ENCODE assay signal across 20 cellular contexts in the genomic region with DNA sequence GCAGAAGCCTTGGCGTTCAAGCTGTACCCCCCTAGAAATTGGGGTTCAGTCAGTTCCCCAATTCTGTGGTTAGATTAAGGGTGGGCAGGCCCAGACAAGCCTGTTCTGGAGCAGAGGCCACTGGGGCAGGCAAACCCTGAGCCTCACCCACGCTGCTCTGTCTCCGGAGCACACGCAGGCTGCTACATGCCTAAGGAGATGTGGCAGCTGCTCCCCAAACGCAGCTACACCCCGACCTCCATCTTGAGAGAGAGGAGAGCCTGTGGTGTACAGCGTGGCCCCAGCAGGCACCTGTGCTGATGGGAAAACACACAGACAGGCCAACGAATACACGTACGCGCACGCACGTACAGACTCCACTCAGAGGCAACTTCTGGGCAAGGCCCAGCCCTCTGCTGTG. TPM values are rescaled to one million over a fixed set of nuclear protein-coding genes. Genes with fewer than 3 reads are reported as not detected.
"Had no signal": no experiment of that assay in that cellular context is flagged by ENCODE, and none has a peak within 500 bp of the region (broad histone marks: within the 10 kb centered on the region; RNA-seq: fewer than 3 reads in every experiment).

No MANE protein-coding gene starts in this region.

- H3K27me3 Mint-ChIP-seq: activated CD4-positive, alpha-beta T cell treated with anti-CD3 and anti-CD28 coated beads for 36 hours; activated T-helper 17 cell treated with anti-CD3 and anti-CD28 coated beads, Interleukin-2, amount 50 U/mL, for 72 hours; central memory CD8-positive, alpha-beta T cell; effector memory CD8-positive, alpha-beta T cell had no signal

- H3K36me3 ChIP-seq: esophagus muscularis mucosa, heart left ventricle, left ventricle myocardium inferior, neural progenitor cell, right atrium auricular region, thyroid gland, uterus, WERI-Rb-1 had no signal

- H3K9me3 ChIP-seq: esophagus muscularis mucosa, heart left ventricle, left ventricle myocardium inferior, right atrium auricular region, thyroid gland, uterus had no signal

- ATAC-seq: activated CD4-positive, alpha-beta T cell treated with anti-CD3 and anti-CD28 coated beads for 36 hours; activated T-helper 17 cell treated with anti-CD3 and anti-CD28 coated beads, Interleukin-2, amount 50 U/mL, for 72 hours; effector memory CD8-positive, alpha-beta T cell; heart left ventricle; T-cell had no signal

- H3K4me3 ChIP-seq: esophagus muscularis mucosa, heart left ventricle, left ventricle myocardium inferior, neural progenitor cell, right atrium auricular region, thyroid gland, uterus had no signal

- DNase-seq: activated CD4-positive, alpha-beta T cell treated with anti-CD3 and anti-CD28 coated beads for 36 hours; activated naive CD4-positive, alpha-beta T cell treated with anti-CD3 and anti-CD28 coated beads for 36 hours; activated T-cell treated with anti-CD3 and anti-CD28 coated beads for 4 hours; cortex of kidney; effector memory CD8-positive, alpha-beta T cell; foreskin melanocyte; heart left ventricle; left ventricle myocardium inferior; mesendoderm; small intestine; T-cell; T1000; thyroid gland; uterus; WERI-Rb-1 had no signal

- H3K27ac Mint-ChIP-seq: activated CD4-positive, alpha-beta T cell treated with anti-CD3 and anti-CD28 coated beads for 36 hours; activated naive CD4-positive, alpha-beta T cell treated with anti-CD3 and anti-CD28 coated beads for 36 hours; activated T-helper 17 cell treated with anti-CD3 and anti-CD28 coated beads, Interleukin-2, amount 50 U/mL, for 72 hours; effector memory CD8-positive, alpha-beta T cell; neural progenitor cell; T-cell had no signal

- H3K9ac ChIP-seq: neural progenitor cell had no signal

- H3K4me2 ChIP-seq: neural progenitor cell had no signal

- H3K36me3 Mint-ChIP-seq: neural progenitor cell, T-cell had no signal

- H3K4me3 Mint-ChIP-seq: activated CD4-positive, alpha-beta T cell treated with anti-CD3 and anti-CD28 coated beads for 36 hours; activated naive CD4-positive, alpha-beta T cell treated with anti-CD3 and anti-CD28 coated beads for 36 hours; activated T-helper 17 cell treated with anti-CD3 and anti-CD28 coated beads, Interleukin-2, amount 50 U/mL, for 72 hours; central memory CD8-positive, alpha-beta T cell; effector memory CD8-positive, alpha-beta T cell; neural progenitor cell; T-cell had no signal

- H3K4me1 Mint-ChIP-seq: activated CD4-positive, alpha-beta T cell treated with anti-CD3 and anti-CD28 coated beads for 36 hours; activated T-helper 17 cell treated with anti-CD3 and anti-CD28 coated beads, Interleukin-2, amount 50 U/mL, for 72 hours; central memory CD8-positive, alpha-beta T cell; T-cell had no signal

- H3K27me3 ChIP-seq: esophagus muscularis mucosa, neural progenitor cell, right atrium auricular region, thyroid gland, uterus had no signal

- H2AFZ ChIP-seq: neural progenitor cell had no signal

- H3K27ac ChIP-seq: heart left ventricle, left ventricle myocardium inferior, neural progenitor cell, right atrium auricular region, thyroid gland, uterus, WERI-Rb-1 had no signal

- H3K9me3 Mint-ChIP-seq: activated naive CD4-positive, alpha-beta T cell treated with anti-CD3 and anti-CD28 coated beads for 36 hours; activated T-helper 17 cell treated with anti-CD3 and anti-CD28 coated beads, Interleukin-2, amount 50 U/mL, for 72 hours; central memory CD8-positive, alpha-beta T cell; effector memory CD8-positive, alpha-beta T cell; neural progenitor cell; T-cell had no signal

RNA-seq across cellular contexts. Expression of a gene that starts 33.9 kb away (rescaled TPM):
- total RNA-seq: activated CD4-positive, alpha-beta T cell treated with anti-CD3 and anti-CD28 coated beads for 36 hours; activated T-helper 17 cell treated with anti-CD3 and anti-CD28 coated beads, Interleukin-2, amount 50 U/mL, for 72 hours; esophagus muscularis mucosa; left ventricle myocardium inferior; T-cell had no signal
